ENCODE assay signal across 1 cellular context in the genomic region with DNA sequence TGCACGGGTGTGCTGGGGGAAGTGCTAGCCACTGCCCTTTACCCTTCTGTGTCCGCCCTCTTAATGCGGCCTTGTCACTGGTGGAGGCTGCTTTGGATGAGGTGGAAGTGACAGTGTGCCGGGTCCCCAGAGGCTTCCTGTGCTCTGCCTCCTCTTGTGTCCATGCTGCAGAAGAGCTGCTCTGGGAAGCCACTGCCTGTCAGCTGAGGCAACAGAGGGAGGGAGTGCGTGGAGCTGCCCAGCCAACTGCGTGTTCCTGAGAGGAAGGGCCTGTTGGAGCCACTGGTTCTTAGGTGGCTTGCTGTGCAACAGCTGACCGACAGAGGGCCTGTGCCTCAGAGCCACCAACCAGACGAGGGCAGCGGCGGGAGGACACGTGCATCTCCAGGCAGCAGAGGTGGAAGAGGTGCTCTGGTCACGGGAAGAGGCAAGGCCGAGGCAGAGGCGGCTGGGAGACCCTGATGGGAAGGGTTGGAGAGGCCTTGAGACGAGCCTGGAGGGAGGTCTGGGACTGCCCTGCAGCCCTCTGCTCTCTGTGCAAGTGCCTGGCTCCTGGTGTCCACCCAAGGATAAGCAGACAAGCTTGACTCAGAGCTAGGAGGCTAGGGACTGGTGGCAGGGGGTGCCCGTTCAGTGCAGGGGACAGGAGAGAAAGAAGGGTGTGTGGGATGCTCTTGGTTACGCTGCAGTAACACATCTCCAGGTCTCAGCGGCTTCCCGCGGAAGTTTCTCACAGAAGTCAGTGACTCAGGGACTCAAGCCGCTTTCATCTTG.
TF ChIP-seq lines count a peak whose summit lies in the region.

No MANE protein-coding gene starts in this region.

TF ChIP-seq in HepG2, 621 proteins besides CTCF, POLR2A, EP300 and RAD21 (continued from another document and continues in another):
- TF ChIP-seq HMG20A (CRISPR knock-in tag; IDR thresholded peaks at IDR 0.05; ENCODE audit: borderline replicate concordance), result no peak
- TF ChIP-seq ZNF138 (CRISPR knock-in tag; IDR thresholded peaks at IDR 0.05; ENCODE audit: low read depth), result 0 out of 2 replicates have a peak, but pooled peaks have one; percentile 52
- no peak for TF ChIP-seq ZNF510 (CRISPR knock-in tag; IDR thresholded peaks at IDR 0.05; ENCODE audit: low read depth)
- peak; percentile 23; the same call in 1 of the 2 replicates for TF ChIP-seq ZNF761 (CRISPR knock-in tag; conservative IDR thresholded peaks at IDR 0.05)
- peak; percentile 60; the same call in 1 of the 2 replicates for TF ChIP-seq ZNF501 (CRISPR knock-in tag; IDR thresholded peaks at IDR 0.05)
- TF ChIP-seq ZNF253 (CRISPR knock-in tag; IDR thresholded peaks at IDR 0.05; ENCODE audit: borderline replicate concordance), result peak; percentile 65; the same call in 1 of the 2 replicates
- no peak for TF ChIP-seq NFYB (CRISPR knock-in tag; IDR thresholded peaks at IDR 0.05)
- no peak for TF ChIP-seq IKZF1 (IDR thresholded peaks at IDR 0.05)
- TF ChIP-seq ZNF563 (CRISPR knock-in tag; IDR thresholded peaks at IDR 0.05), result no peak; the same call in 1 of the 2 replicates
- TF ChIP-seq, protein P1, sequence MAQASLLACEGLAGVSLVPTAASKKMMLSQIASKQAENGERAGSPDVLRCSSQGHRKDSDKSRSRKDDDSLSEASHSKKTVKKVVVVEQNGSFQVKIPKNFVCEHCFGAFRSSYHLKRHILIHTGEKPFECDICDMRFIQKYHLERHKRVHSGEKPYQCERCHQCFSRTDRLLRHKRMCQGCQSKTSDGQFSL (CRISPR knock-in tag; IDR thresholded peaks at IDR 0.05), result no peak
- peak; percentile 84 for TF ChIP-seq ZNF263 (CRISPR knock-in tag; IDR thresholded peaks at IDR 0.05)
- peak; percentile 70; the same call in 1 of the 2 replicates for TF ChIP-seq ZNF766 (CRISPR knock-in tag; IDR thresholded peaks at IDR 0.05; ENCODE audit: borderline replicate concordance)
- peak; percentile 71; the same call in 1 of the 2 replicates for TF ChIP-seq ZNF605 (CRISPR knock-in tag; IDR thresholded peaks at IDR 0.05)
- TF ChIP-seq, protein P2, sequence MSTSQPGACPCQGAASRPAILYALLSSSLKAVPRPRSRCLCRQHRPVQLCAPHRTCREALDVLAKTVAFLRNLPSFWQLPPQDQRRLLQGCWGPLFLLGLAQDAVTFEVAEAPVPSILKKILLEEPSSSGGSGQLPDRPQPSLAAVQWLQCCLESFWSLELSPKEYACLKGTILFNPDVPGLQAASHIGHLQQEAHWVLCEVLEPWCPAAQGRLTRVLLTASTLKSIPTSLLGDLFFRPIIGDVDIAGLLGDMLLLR (CRISPR knock-in tag; IDR thresholded peaks at IDR 0.05), result peak; percentile 84; the same call in 1 of the 2 replicates
- TF ChIP-seq ZFAT (CRISPR knock-in tag; conservative IDR thresholded peaks at IDR 0.05), result no peak
- TF ChIP-seq, protein P3, sequence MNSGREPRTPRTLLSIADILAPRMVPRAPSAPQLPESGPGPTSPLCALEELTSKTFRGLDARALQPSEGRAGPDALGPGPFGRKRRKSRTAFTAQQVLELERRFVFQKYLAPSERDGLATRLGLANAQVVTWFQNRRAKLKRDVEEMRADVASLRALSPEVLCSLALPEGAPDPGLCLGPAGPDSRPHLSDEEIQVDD (CRISPR knock-in tag; IDR thresholded peaks at IDR 0.05; ENCODE audit: borderline replicate concordance), result peak; percentile 89; the same call in 1 of the 2 replicates
- no peak for TF ChIP-seq ZNF652 (CRISPR knock-in tag; IDR thresholded peaks at IDR 0.05; ENCODE audit: borderline replicate concordance, low read depth)
- TF ChIP-seq, protein P4, sequence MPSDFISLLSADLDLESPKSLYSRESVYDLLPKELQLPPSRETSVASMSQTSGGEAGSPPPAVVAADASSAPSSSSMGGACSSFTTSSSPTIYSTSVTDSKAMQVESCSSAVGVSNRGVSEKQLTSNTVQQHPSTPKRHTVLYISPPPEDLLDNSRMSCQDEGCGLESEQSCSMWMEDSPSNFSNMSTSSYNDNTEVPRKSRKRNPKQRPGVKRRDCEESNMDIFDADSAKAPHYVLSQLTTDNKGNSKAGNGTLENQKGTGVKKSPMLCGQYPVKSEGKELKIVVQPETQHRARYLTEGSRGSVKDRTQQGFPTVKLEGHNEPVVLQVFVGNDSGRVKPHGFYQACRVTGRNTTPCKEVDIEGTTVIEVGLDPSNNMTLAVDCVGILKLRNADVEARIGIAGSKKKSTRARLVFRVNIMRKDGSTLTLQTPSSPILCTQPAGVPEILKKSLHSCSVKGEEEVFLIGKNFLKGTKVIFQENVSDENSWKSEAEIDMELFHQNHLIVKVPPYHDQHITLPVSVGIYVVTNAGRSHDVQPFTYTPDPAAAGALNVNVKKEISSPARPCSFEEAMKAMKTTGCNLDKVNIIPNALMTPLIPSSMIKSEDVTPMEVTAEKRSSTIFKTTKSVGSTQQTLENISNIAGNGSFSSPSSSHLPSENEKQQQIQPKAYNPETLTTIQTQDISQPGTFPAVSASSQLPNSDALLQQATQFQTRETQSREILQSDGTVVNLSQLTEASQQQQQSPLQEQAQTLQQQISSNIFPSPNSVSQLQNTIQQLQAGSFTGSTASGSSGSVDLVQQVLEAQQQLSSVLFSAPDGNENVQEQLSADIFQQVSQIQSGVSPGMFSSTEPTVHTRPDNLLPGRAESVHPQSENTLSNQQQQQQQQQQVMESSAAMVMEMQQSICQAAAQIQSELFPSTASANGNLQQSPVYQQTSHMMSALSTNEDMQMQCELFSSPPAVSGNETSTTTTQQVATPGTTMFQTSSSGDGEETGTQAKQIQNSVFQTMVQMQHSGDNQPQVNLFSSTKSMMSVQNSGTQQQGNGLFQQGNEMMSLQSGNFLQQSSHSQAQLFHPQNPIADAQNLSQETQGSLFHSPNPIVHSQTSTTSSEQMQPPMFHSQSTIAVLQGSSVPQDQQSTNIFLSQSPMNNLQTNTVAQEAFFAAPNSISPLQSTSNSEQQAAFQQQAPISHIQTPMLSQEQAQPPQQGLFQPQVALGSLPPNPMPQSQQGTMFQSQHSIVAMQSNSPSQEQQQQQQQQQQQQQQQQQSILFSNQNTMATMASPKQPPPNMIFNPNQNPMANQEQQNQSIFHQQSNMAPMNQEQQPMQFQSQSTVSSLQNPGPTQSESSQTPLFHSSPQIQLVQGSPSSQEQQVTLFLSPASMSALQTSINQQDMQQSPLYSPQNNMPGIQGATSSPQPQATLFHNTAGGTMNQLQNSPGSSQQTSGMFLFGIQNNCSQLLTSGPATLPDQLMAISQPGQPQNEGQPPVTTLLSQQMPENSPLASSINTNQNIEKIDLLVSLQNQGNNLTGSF (CRISPR knock-in tag; IDR thresholded peaks at IDR 0.05), result peak; percentile 26; the same call in 1 of the 2 replicates
- TF ChIP-seq, protein P5, sequence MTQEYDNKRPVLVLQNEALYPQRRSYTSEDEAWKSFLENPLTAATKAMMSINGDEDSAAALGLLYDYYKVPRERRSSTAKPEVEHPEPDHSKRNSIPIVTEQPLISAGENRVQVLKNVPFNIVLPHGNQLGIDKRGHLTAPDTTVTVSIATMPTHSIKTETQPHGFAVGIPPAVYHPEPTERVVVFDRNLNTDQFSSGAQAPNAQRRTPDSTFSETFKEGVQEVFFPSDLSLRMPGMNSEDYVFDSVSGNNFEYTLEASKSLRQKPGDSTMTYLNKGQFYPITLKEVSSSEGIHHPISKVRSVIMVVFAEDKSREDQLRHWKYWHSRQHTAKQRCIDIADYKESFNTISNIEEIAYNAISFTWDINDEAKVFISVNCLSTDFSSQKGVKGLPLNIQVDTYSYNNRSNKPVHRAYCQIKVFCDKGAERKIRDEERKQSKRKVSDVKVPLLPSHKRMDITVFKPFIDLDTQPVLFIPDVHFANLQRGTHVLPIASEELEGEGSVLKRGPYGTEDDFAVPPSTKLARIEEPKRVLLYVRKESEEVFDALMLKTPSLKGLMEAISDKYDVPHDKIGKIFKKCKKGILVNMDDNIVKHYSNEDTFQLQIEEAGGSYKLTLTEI (CRISPR knock-in tag; conservative IDR thresholded peaks at IDR 0.05), result no peak
- no peak for TF ChIP-seq BRCA1 (CRISPR knock-in tag; IDR thresholded peaks at IDR 0.05)
- TF ChIP-seq ZNF629 (CRISPR knock-in tag; conservative IDR thresholded peaks at IDR 0.05), result no peak
- peak; percentile 58; the same call in 1 of the 2 replicates for TF ChIP-seq DR1 (CRISPR knock-in tag; IDR thresholded peaks at IDR 0.05)
- no peak for TF ChIP-seq SRSF4 (IDR thresholded peaks at IDR 0.05; ENCODE audit: low read depth, low read length, poor library complexity, severe bottlenecking)
- peak; percentile 89; the same call in 1 of the 2 replicates for TF ChIP-seq ARID2 (CRISPR knock-in tag; IDR thresholded peaks at IDR 0.05; ENCODE audit: borderline replicate concordance)
- TF ChIP-seq NFKB2 (CRISPR knock-in tag; IDR thresholded peaks at IDR 0.05; ENCODE audit: borderline replicate concordance), result peak; percentile 96
- 0 out of 2 replicates have a peak, but pooled peaks have one; percentile 66 for TF ChIP-seq ERF (CRISPR knock-in tag; IDR thresholded peaks at IDR 0.05)
- TF ChIP-seq MBD4 (IDR thresholded peaks at IDR 0.05; ENCODE audit: borderline replicate concordance, low read length), result no peak
- TF ChIP-seq IKZF4 (CRISPR knock-in tag; IDR thresholded peaks at IDR 0.05; ENCODE audit: borderline replicate concordance, low read depth, not compliant biosample characterization), result peak; percentile 94
- TF ChIP-seq BRD4 (CRISPR knock-in tag; IDR thresholded peaks at IDR 0.05), result peak; percentile 36; the same call in 1 of the 2 replicates
- TF ChIP-seq, protein P6, sequence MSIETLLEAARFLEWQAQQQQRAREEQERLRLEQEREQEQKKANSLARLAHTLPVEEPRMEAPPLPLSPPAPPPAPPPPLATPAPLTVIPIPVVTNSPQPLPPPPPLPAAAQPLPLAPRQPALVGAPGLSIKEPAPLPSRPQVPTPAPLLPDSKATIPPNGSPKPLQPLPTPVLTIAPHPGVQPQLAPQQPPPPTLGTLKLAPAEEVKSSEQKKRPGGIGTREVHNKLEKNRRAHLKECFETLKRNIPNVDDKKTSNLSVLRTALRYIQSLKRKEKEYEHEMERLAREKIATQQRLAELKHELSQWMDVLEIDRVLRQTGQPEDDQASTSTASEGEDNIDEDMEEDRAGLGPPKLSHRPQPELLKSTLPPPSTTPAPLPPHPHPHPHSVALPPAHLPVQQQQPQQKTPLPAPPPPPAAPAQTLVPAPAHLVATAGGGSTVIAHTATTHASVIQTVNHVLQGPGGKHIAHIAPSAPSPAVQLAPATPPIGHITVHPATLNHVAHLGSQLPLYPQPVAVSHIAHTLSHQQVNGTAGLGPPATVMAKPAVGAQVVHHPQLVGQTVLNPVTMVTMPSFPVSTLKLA (IDR thresholded peaks at IDR 0.05), result peak; percentile 27
- peak; percentile 92 for TF ChIP-seq ZNF883 (CRISPR knock-in tag; IDR thresholded peaks at IDR 0.05; ENCODE audit: not compliant biosample characterization)
- TF ChIP-seq NR2F2 (IDR thresholded peaks at IDR 0.05; ENCODE audit: borderline replicate concordance, low read depth), result no peak
- 0 out of 2 replicates have a peak, but pooled peaks have one; percentile 19 for TF ChIP-seq NCOA2 (CRISPR knock-in tag; IDR thresholded peaks at IDR 0.05)
- peak; percentile 22; the same call in 1 of the 2 replicates for TF ChIP-seq CEBPG (CRISPR knock-in tag; IDR thresholded peaks at IDR 0.05)
- TF ChIP-seq RBFOX2 (IDR thresholded peaks at IDR 0.05; ENCODE audit: low read depth, low read length), result peak; percentile 45
- no peak for TF ChIP-seq CBFB (CRISPR knock-in tag; IDR thresholded peaks at IDR 0.05)
- TF ChIP-seq STAG1 (CRISPR knock-in tag; IDR thresholded peaks at IDR 0.05), result peak; percentile 57
- no peak for TF ChIP-seq ZNF235 (CRISPR knock-in tag; IDR thresholded peaks at IDR 0.05; ENCODE audit: borderline replicate concordance)
- no peak for TF ChIP-seq MAF1 (CRISPR knock-in tag; IDR thresholded peaks at IDR 0.05; ENCODE audit: borderline replicate concordance)
- TF ChIP-seq, protein P7, sequence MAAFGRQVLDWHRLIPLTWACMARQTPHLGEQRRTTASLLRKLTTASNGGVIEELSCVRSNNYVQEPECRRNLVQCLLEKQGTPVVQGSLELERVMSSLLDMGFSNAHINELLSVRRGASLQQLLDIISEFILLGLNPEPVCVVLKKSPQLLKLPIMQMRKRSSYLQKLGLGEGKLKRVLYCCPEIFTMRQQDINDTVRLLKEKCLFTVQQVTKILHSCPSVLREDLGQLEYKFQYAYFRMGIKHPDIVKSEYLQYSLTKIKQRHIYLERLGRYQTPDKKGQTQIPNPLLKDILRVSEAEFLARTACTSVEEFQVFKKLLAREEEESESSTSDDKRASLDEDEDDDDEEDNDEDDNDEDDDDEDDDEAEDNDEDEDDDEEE (CRISPR knock-in tag; IDR thresholded peaks at IDR 0.05), result no peak
- TF ChIP-seq, protein P8, sequence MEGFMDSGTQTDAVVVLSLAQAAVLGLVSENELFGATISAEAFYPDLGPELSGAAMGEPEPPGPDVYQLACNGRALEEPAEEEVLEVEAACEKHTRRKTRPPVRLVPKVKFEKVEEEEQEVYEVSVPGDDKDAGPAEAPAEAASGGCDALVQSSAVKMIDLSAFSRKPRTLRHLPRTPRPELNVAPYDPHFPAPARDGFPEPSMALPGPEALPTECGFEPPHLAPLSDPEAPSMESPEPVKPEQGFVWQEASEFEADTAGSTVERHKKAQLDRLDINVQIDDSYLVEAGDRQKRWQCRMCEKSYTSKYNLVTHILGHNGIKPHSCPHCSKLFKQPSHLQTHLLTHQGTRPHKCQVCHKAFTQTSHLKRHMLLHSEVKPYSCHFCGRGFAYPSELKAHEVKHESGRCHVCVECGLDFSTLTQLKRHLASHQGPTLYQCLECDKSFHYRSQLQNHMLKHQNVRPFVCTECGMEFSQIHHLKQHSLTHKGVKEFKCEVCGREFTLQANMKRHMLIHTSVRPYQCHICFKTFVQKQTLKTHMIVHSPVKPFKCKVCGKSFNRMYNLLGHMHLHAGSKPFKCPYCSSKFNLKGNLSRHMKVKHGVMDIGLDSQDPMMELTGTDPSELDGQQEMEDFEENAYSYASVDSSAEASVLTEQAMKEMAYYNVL (CRISPR knock-in tag; IDR thresholded peaks at IDR 0.05; ENCODE audit: borderline replicate concordance), result peak; percentile 61; the same call in 1 of the 2 replicates
- TF ChIP-seq NR3C1 (CRISPR knock-in tag; IDR thresholded peaks at IDR 0.05), result no peak
- no peak for TF ChIP-seq HNRNPUL1 (IDR thresholded peaks at IDR 0.05; ENCODE audit: low read depth, low read length)
- TF ChIP-seq TCF7 (IDR thresholded peaks at IDR 0.05; ENCODE audit: low read depth), result no peak
- TF ChIP-seq ZNF7 (CRISPR knock-in tag; IDR thresholded peaks at IDR 0.05), result no peak
- TF ChIP-seq KMT2A (CRISPR knock-in tag; IDR thresholded peaks at IDR 0.05), result no peak
- peak; percentile 53; the same call in 1 of the 2 replicates for TF ChIP-seq KDM2A (CRISPR knock-in tag; IDR thresholded peaks at IDR 0.05; ENCODE audit: borderline replicate concordance, low read depth)
- no peak for TF ChIP-seq ATF7 (IDR thresholded peaks at IDR 0.05)
- no peak for TF ChIP-seq ATF7 (CRISPR knock-in tag; IDR thresholded peaks at IDR 0.05)
- TF ChIP-seq ZNF674 (CRISPR knock-in tag; IDR thresholded peaks at IDR 0.05; ENCODE audit: low read depth), result no peak
- TF ChIP-seq ATAD3A (CRISPR knock-in tag; IDR thresholded peaks at IDR 0.05), result no peak
- TF ChIP-seq ATM (IDR thresholded peaks at IDR 0.05; ENCODE audit: borderline replicate concordance), result no peak
- TF ChIP-seq BHLHE40 (IDR thresholded peaks at IDR 0.05; ENCODE audit: low read length), result peak; percentile 82
